21 cellular contexts compared by ENCODE assay signal in the genomic region with DNA sequence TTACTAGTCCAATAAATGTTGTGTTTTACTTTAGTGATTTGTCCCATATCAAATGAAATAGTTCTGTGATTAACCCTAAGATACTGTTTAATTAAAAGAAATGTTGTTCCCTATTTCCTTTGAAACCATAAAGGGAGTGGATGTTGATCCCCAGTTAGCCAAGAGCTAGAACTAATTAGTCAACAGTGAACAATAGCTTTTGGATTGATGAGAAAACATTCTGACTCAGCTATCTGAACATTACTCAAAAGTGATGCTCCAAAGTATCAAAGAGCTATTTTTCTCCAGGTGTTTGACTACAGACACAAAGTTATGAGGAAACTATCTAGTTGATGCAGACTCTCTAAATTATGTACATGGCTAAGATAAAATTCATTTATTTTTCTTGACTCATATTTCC. TPM values are rescaled to one million over a fixed set of nuclear protein-coding genes. Genes with fewer than 3 reads are reported as not detected.
DNase-seq lines count a peak whose midpoint lies in the region; ATAC-seq, FAIRE-seq and TF ChIP-seq lines count a peak whose summit lies in the region.
"Had no signal": no experiment of that assay in that cellular context is flagged by ENCODE, and none has a peak within 500 bp of the region (broad histone marks: within the 10 kb centered on the region; RNA-seq: fewer than 3 reads in every experiment).

No MANE protein-coding gene starts in this region.

- no peak overlapping the region for H3K4me3 ChIP-seq in GM12878
- H3K4me3 ChIP-seq: BLaER1 treated with 17β-estradiol and CSF1 and Interleukin-3, amounts not matched to agents 10 nM and 100 nM; HAP-1 had no signal

- in situ Hi-C loops in GM12878 (cut with MboI), result no loop called here

- BruUV-seq in GM12878 (replicated peaks; lab: Mats Ljungman, UMichigan), result no TSS peak

- POLR2A ChIA-PET in GM12878 (lab: Charles Lee), result no interaction called here

- no peaks in the 10 kb centered on the region for H3K4me1 ChIP-seq in GM12878 (ENCODE audit: control insufficient read depth, insufficient read depth, low read length)
- H3K4me1 ChIP-seq: BE2C; BLaER1 treated with 17β-estradiol and CSF1 and Interleukin-3, amounts not matched to agents 10 nM and 100 nM had no signal

- H3K9me3 ChIP-seq in GM12878 (replicated peaks; ENCODE audit: control insufficient read depth, insufficient read depth, low read length), result no peaks in the 10 kb centered on the region
- H3K9me3 ChIP-seq: BE2C; BLaER1 treated with 17β-estradiol and CSF1 and Interleukin-3, amounts not matched to agents 10 nM and 100 nM; HAP-1 had no signal

- RAD21 ChIA-PET in GM12878 (lab: Charles Lee; ENCODE audit: unreplicated experiment), result no interaction called here

- no peak for TF ChIP-seq POLR2A in GM12878 (IDR thresholded peaks at IDR 0.05; ENCODE audit: low read depth, low read length)

- no peaks in the 10 kb centered on the region for H3K79me2 ChIP-seq in GM12878 (ENCODE audit: control insufficient read depth, insufficient read depth, low read length)

- ATAC-seq in GM12878, result no peak

- no peak overlapping the region for H3K9ac ChIP-seq in GM12878 (ENCODE audit: control insufficient read depth, insufficient read depth, low read length)
- H3K9ac ChIP-seq: BLaER1 treated with 17β-estradiol and CSF1 and Interleukin-3, amounts not matched to agents 10 nM and 100 nM had no signal

- TF ChIP-seq RAD21 in GM12878 (IDR thresholded peaks at IDR 0.05; ENCODE audit: insufficient read depth, low read depth, low read length), result no peak

- H3K27me3 ChIP-seq in GM12878 (replicated peaks in 1 of 2; ENCODE audit: control insufficient read depth in 2 of 2, insufficient read depth in 2 of 2, low read length in 1 of 2), result no peaks in the 10 kb centered on the region
- H3K27me3 ChIP-seq: BLaER1 treated with 17β-estradiol and CSF1 and Interleukin-3, amounts not matched to agents 10 nM and 100 nM had no signal

- no peak for TF ChIP-seq CTCF in GM12878 (IDR thresholded peaks at IDR 0.05 in 2 of 3, conservative IDR thresholded peaks at IDR 0.05 in 1 of 3; ENCODE audit: control insufficient read depth in 2 of 3, extremely low read depth in 1 of 3, insufficient read depth in 1 of 3, low read depth in 3 of 3, low read length in 3 of 3)

- no peaks in the 10 kb centered on the region for H4K20me1 ChIP-seq in GM12878 (ENCODE audit: control insufficient read depth, insufficient read depth)
- H4K20me1 ChIP-seq: BLaER1 treated with 17β-estradiol and CSF1 and Interleukin-3, amounts not matched to agents 10 nM and 100 nM had no signal

- H3K4me2 ChIP-seq in GM12878 (ENCODE audit: control insufficient read depth, insufficient read depth), result no peak overlapping the region
- H3K4me2 ChIP-seq: BLaER1 treated with 17β-estradiol and CSF1 and Interleukin-3, amounts not matched to agents 10 nM and 100 nM had no signal

- CTCF ChIA-PET in GM12878 (lab: Yijun Ruan, JAX), result interaction anchor here (1.0 kb wide), 1 partner anchor 10 kb away, joined by 3 read pairs; no protein-coding TSS in a partner anchor

- no peaks in the 10 kb centered on the region for H3K36me3 ChIP-seq in GM12878 (ENCODE audit: control insufficient read depth in 2 of 2, insufficient read depth in 2 of 2, low read length in 1 of 2)
- H3K36me3 ChIP-seq: BE2C; BLaER1 treated with 17β-estradiol and CSF1 and Interleukin-3, amounts not matched to agents 10 nM and 100 nM; HAP-1 had no signal

- intact Hi-C loops in GM12878 (cut with micrococcal nuclease; ENCODE audit: unreplicated experiment), result no loop called here

- DNase-seq in ELR (ENCODE audit: low read depth) (peak; percentile 11), GM12878 (ENCODE audit: low read depth, low spot score) (no peak), epithelial cell of prostate (ENCODE audit: low read depth, low spot score) (no peak), A172 (ENCODE audit: low spot score) (no peak), activated gamma-delta T cell treated with Interleukin-2 at 50 U/mL for 16 hours (no peak), NCI-H2171 treated with DMSO at 0.1 percent for 48 hours (lab: John Stamatoyannopoulos, UW) (no peak)
- DNase-seq: ACHN; AML-193; BE2C; CD4-positive, alpha-beta T cell; CD8-positive, alpha-beta memory T cell; DMS53; DMS79 treated with DMSO at 0.1 percent for 48 hours; GOT3; HFFc6 had no signal

- FAIRE-seq in GM12878 (lab: Jason Lieb, UNC), result peak; percentile 57
- FAIRE-seq: A204.1, G401.6, GM12891, GM18507 had no signal

- SMC1A ChIA-PET in GM12878 (lab: Charles Lee; ENCODE audit: uncharacterized antibody, unreplicated experiment), result interaction anchor here (1.2 kb wide), 2 partner anchors 9 to 253 kb away, joined by 3 read pairs; no protein-coding TSS in a partner anchor

- H3K27ac ChIP-seq in GM12878 (ENCODE audit: control insufficient read depth, insufficient read depth) (no peak overlapping the region), epithelial cell of prostate (peak overlapping the region; percentile 42)
- H3K27ac ChIP-seq: BLaER1 treated with 17β-estradiol and CSF1 and Interleukin-3, amounts not matched to agents 10 nM and 100 nM had no signal

- TF ChIP-seq EP300 in GM12878 (IDR thresholded peaks at IDR 0.05; ENCODE audit: borderline replicate concordance in 1 of 2, control insufficient read depth in 1 of 2, low read depth in 2 of 2, low read length in 2 of 2), result no peak

- H2AFZ ChIP-seq in GM12878 (ENCODE audit: control insufficient read depth, low read depth, low read length), result no peak overlapping the region

TF ChIP-seq in GM12878, 131 proteins besides CTCF, POLR2A, EP300 and RAD21 (continues in another document):
- TF ChIP-seq ASH2L (IDR thresholded peaks at IDR 0.05; ENCODE audit: borderline replicate concordance, low read depth) (no peak), CHD4 (IDR thresholded peaks at IDR 0.05) (no peak), ZNF217 (IDR thresholded peaks at IDR 0.05) (no peak)
- TF ChIP-seq, protein P1, sequence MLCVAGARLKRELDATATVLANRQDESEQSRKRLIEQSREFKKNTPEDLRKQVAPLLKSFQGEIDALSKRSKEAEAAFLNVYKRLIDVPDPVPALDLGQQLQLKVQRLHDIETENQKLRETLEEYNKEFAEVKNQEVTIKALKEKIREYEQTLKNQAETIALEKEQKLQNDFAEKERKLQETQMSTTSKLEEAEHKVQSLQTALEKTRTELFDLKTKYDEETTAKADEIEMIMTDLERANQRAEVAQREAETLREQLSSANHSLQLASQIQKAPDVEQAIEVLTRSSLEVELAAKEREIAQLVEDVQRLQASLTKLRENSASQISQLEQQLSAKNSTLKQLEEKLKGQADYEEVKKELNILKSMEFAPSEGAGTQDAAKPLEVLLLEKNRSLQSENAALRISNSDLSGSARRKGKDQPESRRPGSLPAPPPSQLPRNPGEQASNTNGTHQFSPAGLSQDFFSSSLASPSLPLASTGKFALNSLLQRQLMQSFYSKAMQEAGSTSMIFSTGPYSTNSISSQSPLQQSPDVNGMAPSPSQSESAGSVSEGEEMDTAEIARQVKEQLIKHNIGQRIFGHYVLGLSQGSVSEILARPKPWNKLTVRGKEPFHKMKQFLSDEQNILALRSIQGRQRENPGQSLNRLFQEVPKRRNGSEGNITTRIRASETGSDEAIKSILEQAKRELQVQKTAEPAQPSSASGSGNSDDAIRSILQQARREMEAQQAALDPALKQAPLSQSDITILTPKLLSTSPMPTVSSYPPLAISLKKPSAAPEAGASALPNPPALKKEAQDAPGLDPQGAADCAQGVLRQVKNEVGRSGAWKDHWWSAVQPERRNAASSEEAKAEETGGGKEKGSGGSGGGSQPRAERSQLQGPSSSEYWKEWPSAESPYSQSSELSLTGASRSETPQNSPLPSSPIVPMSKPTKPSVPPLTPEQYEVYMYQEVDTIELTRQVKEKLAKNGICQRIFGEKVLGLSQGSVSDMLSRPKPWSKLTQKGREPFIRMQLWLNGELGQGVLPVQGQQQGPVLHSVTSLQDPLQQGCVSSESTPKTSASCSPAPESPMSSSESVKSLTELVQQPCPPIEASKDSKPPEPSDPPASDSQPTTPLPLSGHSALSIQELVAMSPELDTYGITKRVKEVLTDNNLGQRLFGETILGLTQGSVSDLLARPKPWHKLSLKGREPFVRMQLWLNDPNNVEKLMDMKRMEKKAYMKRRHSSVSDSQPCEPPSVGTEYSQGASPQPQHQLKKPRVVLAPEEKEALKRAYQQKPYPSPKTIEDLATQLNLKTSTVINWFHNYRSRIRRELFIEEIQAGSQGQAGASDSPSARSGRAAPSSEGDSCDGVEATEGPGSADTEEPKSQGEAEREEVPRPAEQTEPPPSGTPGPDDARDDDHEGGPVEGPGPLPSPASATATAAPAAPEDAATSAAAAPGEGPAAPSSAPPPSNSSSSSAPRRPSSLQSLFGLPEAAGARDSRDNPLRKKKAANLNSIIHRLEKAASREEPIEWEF (IDR thresholded peaks at IDR 0.05; ENCODE audit: insufficient replicate concordance, low read depth, low read length), result no peak
- TF ChIP-seq, protein P2, sequence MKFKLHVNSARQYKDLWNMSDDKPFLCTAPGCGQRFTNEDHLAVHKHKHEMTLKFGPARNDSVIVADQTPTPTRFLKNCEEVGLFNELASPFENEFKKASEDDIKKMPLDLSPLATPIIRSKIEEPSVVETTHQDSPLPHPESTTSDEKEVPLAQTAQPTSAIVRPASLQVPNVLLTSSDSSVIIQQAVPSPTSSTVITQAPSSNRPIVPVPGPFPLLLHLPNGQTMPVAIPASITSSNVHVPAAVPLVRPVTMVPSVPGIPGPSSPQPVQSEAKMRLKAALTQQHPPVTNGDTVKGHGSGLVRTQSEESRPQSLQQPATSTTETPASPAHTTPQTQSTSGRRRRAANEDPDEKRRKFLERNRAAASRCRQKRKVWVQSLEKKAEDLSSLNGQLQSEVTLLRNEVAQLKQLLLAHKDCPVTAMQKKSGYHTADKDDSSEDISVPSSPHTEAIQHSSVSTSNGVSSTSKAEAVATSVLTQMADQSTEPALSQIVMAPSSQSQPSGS (IDR thresholded peaks at IDR 0.05; ENCODE audit: low read length), result no peak

RNA-seq across cellular contexts. Expression of a gene that starts 7.3 kb away (rescaled TPM):
- total RNA-seq in GM12878 (2013; cell fraction: nucleolus; rRNA removed), result 64.4 and 72.6 TPM in 2 replicates
- total RNA-seq in GM12878 (2014; rRNA removed) (8.1 and 12.7 TPM in 2 replicates), GM12878 (2014; rRNA removed; fragmentation: Illumina TruSeq; extraction: Trizol) (12.3 and 14.1 TPM in 2 replicates), GM12878 (2021) (8.0 and 8.4 TPM in 2 replicates)
- 3.1 TPM for polyA plus RNA-seq in GM12878 (2011; ENCODE audit: low read depth)
- polyA plus RNA-seq in GM12878 (2011; rRNA removed) (15.4 and 25.0 TPM in 2 replicates), GM12878 (2014; fragmentation: Illumina TruSeq; extraction: Trizol) (10.5 and 13.8 TPM in 2 replicates), GM12878 (2014; fragmentation: Nextera tagmentation; extraction: Ambion mirVana) (1 to 10 TPM; 3.0 to 3.8 TPM), GM12878 (2014; rRNA removed) (5.0 and 5.2 TPM in 2 replicates), GM12878 (2016; fragmentation: Nextera tagmentation; extraction: Ambion mirVana) (1 to 10 TPM; 4.1 to 4.3 TPM)
- 4.0 and 4.7 TPM in 2 replicates for polyA plus RNA-seq in GM12878 (2011; cell fraction: cytosol; rRNA removed)
- polyA plus RNA-seq in GM12878 (2011; cell fraction: nucleus; rRNA removed), result 12.8 and 14.2 TPM in 2 replicates
- 6.6 and 7.6 TPM in 2 replicates for polyA plus RNA-seq in GM12878 (2012)
- 9.2 and 12.8 TPM in 2 replicates for polyA minus RNA-seq in GM12878 (2011; rRNA and poly(A)+ RNA removed)
- polyA minus RNA-seq in GM12878 (2011; cell fraction: cytosol; rRNA and poly(A)+ RNA removed), result 2.0 and 3.0 TPM in 2 replicates
- 13.2 and 20.4 TPM in 2 replicates for polyA minus RNA-seq in GM12878 (2011; cell fraction: nucleus; rRNA and poly(A)+ RNA removed)
- 190 and 290 TPM in 2 replicates for total RNA-seq in A172 (2014; rRNA removed; shearing (Covaris generic))
